In genomic region chr5:102713278-102713677, GRCh38 we compare ENCODE assay signal across 24 cellular contexts.
A peak's percentile ranks its signal among the peaks of the same experiment; 100 is the strongest.
DNase-seq lines count a peak whose midpoint lies in the region; ATAC-seq and TF ChIP-seq lines count a peak whose summit lies in the region.
"Had no signal": no experiment of that assay in that cellular context is flagged by ENCODE, and none has a peak within 500 bp of the region (broad histone marks: within the 10 kb centered on the region; RNA-seq: fewer than 3 reads in every experiment).

No MANE protein-coding gene starts in this region.

- TF ChIP-seq CTCF in nephron progenitor cell (IDR thresholded peaks at IDR 0.05), result no peak

- H3K9me3 Mint-ChIP-seq in nephron progenitor cell, result peaks cover 19% of the 10 kb centered on the region
- H3K9me3 Mint-ChIP-seq: effector memory CD8-positive, alpha-beta T cell; T-helper 1 cell treated with Interleukin-12 subunit alpha and Interleukin-12 subunit beta and Interleukin-4 antibody, amounts not matched to agents 30 μg/mL and 1 μg/mL, for 36 hours had no signal

- peaks cover 13% of the 10 kb centered on the region for H3K36me3 Mint-ChIP-seq in nephron progenitor cell (ENCODE audit: low read depth)
- H3K36me3 Mint-ChIP-seq: IgD-negative memory B cell had no signal

- ATAC-seq in GM18519 (IDR thresholded peaks at IDR 0.05; ENCODE audit: low FRiP score, unreplicated experiment) (peak; percentile 15), GM21786 (IDR thresholded peaks at IDR 0.05; ENCODE audit: unreplicated experiment) (peak; percentile 16), HG03521 (IDR thresholded peaks at IDR 0.05; ENCODE audit: unreplicated experiment) (peak; percentile 24)
- ATAC-seq: effector memory CD8-positive, alpha-beta T cell; left ventricle myocardium superior; sciatic nerve; upper lobe of right lung had no signal

- H3K27ac Mint-ChIP-seq in nephron progenitor cell, result peak overlapping the region; percentile 49
- H3K27ac Mint-ChIP-seq: effector memory CD8-positive, alpha-beta T cell; IgD-negative memory B cell; stimulated activated naive CD8-positive, alpha-beta T cell treated with anti-CD3 and anti-CD28 coated beads, Interleukin-15, Interleukin-2, amounts not matched to agents 100 ng/mL and 50 ng/mL, for 24 hours; T-helper 1 cell treated with Interleukin-12 subunit alpha and Interleukin-12 subunit beta and Interleukin-4 antibody, amounts not matched to agents 30 μg/mL and 1 μg/mL, for 36 hours had no signal

- H3K27me3 Mint-ChIP-seq in nephron progenitor cell (ENCODE audit: low read depth, poor library complexity), result peaks cover 6% of the 10 kb centered on the region

- DNase-seq in nephron progenitor cell (no peak), GM19240 (ENCODE audit: insufficient read length, low spot score) (no peak), 8988T (no peak), NCI-H2029 (lab: John Stamatoyannopoulos, UW) (no peak)
- no peak for DNase-seq in stimulated activated CD4-positive, alpha-beta T cell treated with anti-CD3 and anti-CD28 coated beads, Interleukin-2, amount 100 ng/mL, for 48 hours
- DNase-seq: activated CD4-positive, alpha-beta T cell treated with anti-CD3 and anti-CD28 coated beads, Interleukin-2, amount 50 U/mL, for 48 hours; activated naive CD4-positive, alpha-beta T cell; activated T-cell treated with anti-CD3 and anti-CD28 coated beads for 4 hours; aorta; cerebellar nuclear complex; effector memory CD8-positive, alpha-beta T cell; glutamatergic neuron; left ventricle myocardium superior; NCI-H2107; NCI-H524 treated with DMSO at 0.1 percent for 48 hours; SJCRH30; upper lobe of right lung had no signal

- H3K4me3 Mint-ChIP-seq in nephron progenitor cell, result peak overlapping the region; percentile 30
- H3K4me3 Mint-ChIP-seq: effector memory CD8-positive, alpha-beta T cell; IgD-negative memory B cell; stimulated activated naive CD8-positive, alpha-beta T cell treated with anti-CD3 and anti-CD28 coated beads, Interleukin-15, Interleukin-2, amounts not matched to agents 100 ng/mL and 50 ng/mL, for 24 hours; T-helper 1 cell treated with Interleukin-12 subunit alpha and Interleukin-12 subunit beta and Interleukin-4 antibody, amounts not matched to agents 30 μg/mL and 1 μg/mL, for 36 hours had no signal

- peaks cover 36% of the 10 kb centered on the region for H3K4me1 Mint-ChIP-seq in nephron progenitor cell
